5 cellular contexts compared by ENCODE assay signal in genomic region chr1:1325288-1326074, GRCh38. TPM values are rescaled to one million over a fixed set of nuclear protein-coding genes. Genes with fewer than 3 reads are reported as not detected.
DNase-seq lines count a peak whose midpoint lies in the region; ATAC-seq lines count a peak whose summit lies in the region.

No MANE protein-coding gene starts in this region.

- DNase-seq in OCI-M1 (lab: John Stamatoyannopoulos, UW) (peak; percentile 23), NCI-H2227 (lab: John Stamatoyannopoulos, UW; ENCODE audit: unreplicated experiment) (no peak)
- no peak for DNase-seq in stimulated activated naive CD8-positive, alpha-beta T cell treated with anti-CD3 and anti-CD28 coated beads, Interleukin-15, amount 100 ng/mL, for 72 hours

- H3K4me3 Mint-ChIP-seq in stimulated activated naive CD8-positive, alpha-beta T cell treated with anti-CD3 and anti-CD28 coated beads, Interleukin-15, amount 100 ng/mL, for 72 hours: peak overlapping the region; percentile 82 to 91

- H3K4me1 Mint-ChIP-seq in stimulated activated naive CD8-positive, alpha-beta T cell treated with anti-CD3 and anti-CD28 coated beads, Interleukin-15, amount 100 ng/mL, for 72 hours: peaks cover 69% of the 10 kb centered on the region

- peak overlapping the region; percentile 57 to 89 for H3K27ac Mint-ChIP-seq in stimulated activated naive CD8-positive, alpha-beta T cell treated with anti-CD3 and anti-CD28 coated beads, Interleukin-15, amount 100 ng/mL, for 72 hours

- H3K9me3 Mint-ChIP-seq in stimulated activated naive CD8-positive, alpha-beta T cell treated with anti-CD3 and anti-CD28 coated beads, Interleukin-15, amount 100 ng/mL, for 72 hours: peaks cover 4 to 6% of the 10 kb centered on the region in 2 donors

- ATAC-seq in esophagus mucosa (peak; percentile 61), GM18858 (IDR thresholded peaks at IDR 0.05; ENCODE audit: unreplicated experiment) (no peak)
- no peak for ATAC-seq in stimulated activated naive CD8-positive, alpha-beta T cell treated with anti-CD3 and anti-CD28 coated beads, Interleukin-15, amount 100 ng/mL, for 72 hours

- H3K27me3 Mint-ChIP-seq in stimulated activated naive CD8-positive, alpha-beta T cell treated with anti-CD3 and anti-CD28 coated beads, Interleukin-15, amount 100 ng/mL, for 72 hours: no peaks in the 10 kb centered on the region

RNA-seq across cellular contexts. Expression of gene CPTP, which starts 0.9 kb away (rescaled TPM):
- 25.1 TPM for total RNA-seq in esophagus mucosa

RNA-seq across cellular contexts. Expression of gene INTS11, which starts 1.0 kb away (rescaled TPM):
- total RNA-seq in esophagus mucosa: 54.0 TPM

RNA-seq across cellular contexts. Expression of gene TAS1R3, which starts 5.6 kb away (rescaled TPM):
- 0.56 TPM for total RNA-seq in esophagus mucosa

RNA-seq across cellular contexts. Expression of gene PUSL1, which starts 17.1 kb away (rescaled TPM):
- total RNA-seq in esophagus mucosa: 23.0 TPM

RNA-seq across cellular contexts. Expression of gene ACAP3, which starts 17.8 kb away (rescaled TPM):
- total RNA-seq in esophagus mucosa: 35.3 TPM
